In the genomic region with DNA sequence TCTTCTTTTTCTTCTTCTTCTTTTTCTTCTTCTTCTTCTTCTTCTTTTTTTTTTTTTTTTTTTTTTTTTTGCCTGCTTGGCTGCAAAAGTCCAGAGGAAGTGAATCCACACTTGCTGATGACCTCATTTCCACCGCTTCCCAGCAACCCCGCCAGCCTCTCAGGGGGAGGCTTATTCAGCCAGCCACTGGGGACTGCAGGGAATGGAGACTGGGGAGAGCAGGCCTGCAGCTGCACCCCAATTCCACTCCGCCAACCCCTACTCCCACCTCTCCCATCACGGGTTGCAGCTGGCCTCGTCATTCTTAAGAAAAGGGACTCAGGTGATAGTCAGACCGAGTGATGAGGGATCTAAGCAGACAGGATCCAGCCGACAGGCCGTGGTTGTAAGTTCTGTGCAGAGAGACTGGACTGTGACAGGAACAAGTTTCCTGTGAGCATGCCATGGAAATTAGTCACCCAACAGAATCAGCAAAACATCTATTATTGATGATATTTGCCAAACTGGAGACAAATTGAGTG, we compare ENCODE assay signal across 7 cellular contexts. TPM values are rescaled to one million over a fixed set of nuclear protein-coding genes. Genes with fewer than 3 reads are reported as not detected.
DNase-seq lines count a peak whose midpoint lies in the region; ATAC-seq, FAIRE-seq and TF ChIP-seq lines count a peak whose summit lies in the region.

No MANE protein-coding gene starts in this region.

- no peaks in the 10 kb centered on the region for H3K79me2 ChIP-seq in OCI-LY3 (ENCODE audit: low read length)

- H4K20me1 ChIP-seq in OCI-LY3 (ENCODE audit: insufficient read depth, low read length): no peaks in the 10 kb centered on the region

- no peak for FAIRE-seq in H54 (lab: Jason Lieb, UNC)

- H3K4me1 ChIP-seq in OCI-LY3 (ENCODE audit: low read length) (peaks cover 37% of the 10 kb centered on the region), foreskin keratinocyte (peaks cover 7% of the 10 kb centered on the region)

- H2AFZ ChIP-seq in OCI-LY3 (ENCODE audit: low read depth, low read length): no peak overlapping the region

- no peak overlapping the region for H3K9ac ChIP-seq in OCI-LY3 (ENCODE audit: low read length)

- peak overlapping the region; percentile 84 for H3K4me2 ChIP-seq in OCI-LY3 (ENCODE audit: low read length)

- peak; percentile 19 for ATAC-seq in foreskin keratinocyte
- ATAC-seq in GM19324 (IDR thresholded peaks at IDR 0.05; ENCODE audit: low FRiP score, unreplicated experiment): no peak

- no peaks in the 10 kb centered on the region for H3K36me3 ChIP-seq in OCI-LY3 (replicated peaks; ENCODE audit: low read depth, low read length)

- H3K27me3 ChIP-seq in OCI-LY3 (ENCODE audit: low read depth, low read length) (no peaks in the 10 kb centered on the region), foreskin keratinocyte (no peaks in the 10 kb centered on the region)

- no peaks in the 10 kb centered on the region for H3K9me3 ChIP-seq in OCI-LY3 (ENCODE audit: insufficient read depth, low read length)

- TF ChIP-seq CTCF in OCI-LY3 (IDR thresholded peaks at IDR 0.05; ENCODE audit: low read depth, low read length): no peak
- no peak for TF ChIP-seq CTCF in foreskin keratinocyte (conservative IDR thresholded peaks at IDR 0.05)

- DNase-seq in H54 (ENCODE audit: insufficient read length, low spot score): peak; percentile 47
- no peak for DNase-seq in foreskin keratinocyte
- DNase-seq in posterior cingulate gyrus: peak in 8 of 10 donors; percentile 58 to 94 (median 72)
- DNase-seq in dedifferentiated amniotic fluid mesenchymal stem cell (ENCODE audit: extremely low spot score): no peak
- no peak for DNase-seq in NCI-H345 (lab: John Stamatoyannopoulos, UW)

- no peak for TF ChIP-seq POLR2A in H54 (IDR thresholded peaks at IDR 0.05; ENCODE audit: low read depth, low read length)

- intact Hi-C loops in posterior cingulate gyrus (cut with DNase I): no loop called here

- no peak overlapping the region; the same call in 1 of the 2 replicates for H3K27ac ChIP-seq in OCI-LY3 (ENCODE audit: low read length)
- H3K27ac ChIP-seq in foreskin keratinocyte: no peak overlapping the region

- peak overlapping the region; percentile 74 for H3K4me3 ChIP-seq in OCI-LY3 (ENCODE audit: low read length)

RNA-seq across cellular contexts. Expression of a gene that starts 59.0 kb away (rescaled TPM):
- total RNA-seq in foreskin keratinocyte: 86.6 and 89.8 TPM in 2 replicates
- polyA plus RNA-seq in foreskin keratinocyte: 9.4 and 10.3 TPM in 2 replicates

Comparison
In these comparisons a context has a peak if more than half of its experiments do, and no peak if none do; other contexts are left out.
1. DNase-seq: peak in H54 (single experiment) and posterior cingulate gyrus (8 of 10); none in foreskin keratinocyte (0 of 2), dedifferentiated amniotic fluid mesenchymal stem cell (single experiment) and NCI-H345 (single experiment).